In genomic region chr15:65377105-65377975, GRCh38 we compare ENCODE assay signal across 8 cellular contexts. TPM values are rescaled to one million over a fixed set of nuclear protein-coding genes. Genes with fewer than 3 reads are reported as not detected.
DNase-seq lines count a peak whose midpoint lies in the region; ATAC-seq and TF ChIP-seq lines count a peak whose summit lies in the region.

No MANE protein-coding gene starts in this region.

- H3K27ac ChIP-seq in HCT116 (ENCODE audit: low read depth, low read length) (no peak overlapping the region; the same call in 1 of the 2 replicates), gastrocnemius medialis (no peak overlapping the region)

- CTCF ChIA-PET in AG04449 (lab: Yijun Ruan, JAX) (interaction anchor here (0.7 to 23.4 kb wide), 4 partner anchors 9 to 58 kb away, joined by 3 to 652 read pairs (median 148); no protein-coding TSS in a partner anchor), HCT116 (lab: Charles Lee) (no interaction called here), GM10248 (lab: Yijun Ruan, JAX) (interaction anchor here (1.6 kb wide), 1 partner anchor 8 kb away, joined by 9 read pairs; no protein-coding TSS in a partner anchor)

- peaks cover 5% of the 10 kb centered on the region; the same call in 1 of the 2 replicates for H3K27me3 ChIP-seq in HCT116 (ENCODE audit: insufficient read depth, low read length)
- peaks cover 44% of the 10 kb centered on the region for H3K27me3 ChIP-seq in iPS-15b (ENCODE audit: control insufficient read depth, insufficient read depth, low read length)
- H3K27me3 ChIP-seq in gastrocnemius medialis, result peaks cover 8 to 29% (median 22%) of the 10 kb centered on the region in 3 donors

- ATAC-seq in HCT116 (peak; percentile 71), gastrocnemius medialis (peak; percentile 36 to 61), HG03025 (IDR thresholded peaks at IDR 0.05; ENCODE audit: low FRiP score, unreplicated experiment) (no peak)

- RAD21 ChIA-PET in HCT116 (lab: Charles Lee; ENCODE audit: low non-redundant PET in 1 of 2, low total read pairs in 2 of 2, uncharacterized antibody in 2 of 2, unreplicated experiment in 2 of 2), result no interaction called here

- no peak for TF ChIP-seq RAD21 in HCT116 (IDR thresholded peaks at IDR 0.05; ENCODE audit: low read depth)

- 0 out of 2 replicates have a peak overlapping the region, but pooled peaks have one; percentile 8 for H3K9ac ChIP-seq in HCT116 (ENCODE audit: low read length)
- peak overlapping the region; percentile 28 for H3K9ac ChIP-seq in iPS-15b (ENCODE audit: low read depth, low read length)

- TF ChIP-seq POLR2A in HCT116 (IDR thresholded peaks at IDR 0.05; ENCODE audit: borderline replicate concordance, extremely low read depth, insufficient read depth, insufficient read length) (no peak), gastrocnemius medialis (IDR thresholded peaks at IDR 0.05) (no peak)

- in situ Hi-C loops in gastrocnemius medialis (cut with MboI; ENCODE audit: low sequenced_read_pairs in 4 of 4), result no loop called here

- H4K20me1 ChIP-seq in HCT116 (ENCODE audit: insufficient read depth), result no peaks in the 10 kb centered on the region

- intact Hi-C loops in HCT116 (cut with micrococcal nuclease), result no loop called here
- intact Hi-C loops in gastrocnemius medialis (cut with DNase I; ENCODE audit: low total_unique reads), result no loop called here

- H3K4me3 ChIP-seq in AG04449 (ENCODE audit: low read depth, low read length) (peak overlapping the region; percentile 56), HCT116 (replicated peaks in 1 of 2; ENCODE audit: low read depth in 1 of 2, low read length in 2 of 2) (peak overlapping the region; percentile 31 to 53), iPS-15b (ENCODE audit: low read depth, low read length) (peak overlapping the region; percentile 83), gastrocnemius medialis (peak overlapping the region; percentile 58 to 72 (median 64))

- H3K4me1 ChIP-seq in HCT116 (ENCODE audit: control insufficient read depth in 1 of 2, insufficient read depth in 2 of 2, low read length in 2 of 2) (peaks cover 0 to 5% of the 10 kb centered on the region in 2 experiments; a peak in 1 of 4 replicates), iPS-15b (ENCODE audit: control insufficient read depth, insufficient read depth, low read length) (peaks cover 3% of the 10 kb centered on the region), gastrocnemius medialis (peaks cover 8 to 15% of the 10 kb centered on the region in 2 donors)

- POLR2A ChIA-PET in AG04449 (lab: Yijun Ruan, JAX), result interaction anchor here (0.8 to 1.0 kb wide), 2 partner anchors 57 to 73 kb away, joined by 4 to 5 read pairs; partner anchors contain the start of gene RNU5B-1
- POLR2A ChIA-PET in HCT116 (lab: Charles Lee), result no interaction called here
- POLR2A ChIA-PET in GM10248 (lab: Yijun Ruan, JAX), result no interaction called here

- no peaks in the 10 kb centered on the region for H3K79me2 ChIP-seq in HCT116 (ENCODE audit: insufficient read depth, low read length)

- no TSS peak for BruUV-seq in HCT116 (replicated peaks; lab: Mats Ljungman, UMichigan)

- H3K4me2 ChIP-seq in HCT116 (ENCODE audit: low read length), result peak overlapping the region; percentile 67

- H3K36me3 ChIP-seq in HCT116 (ENCODE audit: control insufficient read depth in 1 of 2, insufficient read depth in 2 of 2, low read length in 2 of 2) (no peaks in the 10 kb centered on the region), iPS-15b (ENCODE audit: control insufficient read depth, insufficient read depth, low read length) (peaks cover 3% of the 10 kb centered on the region), gastrocnemius medialis (no peaks in the 10 kb centered on the region)

- H3K9me3 ChIP-seq in HCT116 (ENCODE audit: control insufficient read depth in 1 of 2, insufficient read depth in 1 of 2, low read depth in 1 of 2, low read length in 2 of 2) (no peaks in the 10 kb centered on the region), iPS-15b (ENCODE audit: control insufficient read depth, insufficient read depth, low read length) (no peaks in the 10 kb centered on the region), gastrocnemius medialis (no peaks in the 10 kb centered on the region)

- no peak overlapping the region for H2AFZ ChIP-seq in HCT116 (ENCODE audit: low read depth, low read length, poor library complexity, severe bottlenecking)

- TF ChIP-seq CTCF in AG04449 (IDR thresholded peaks at IDR 0.05; ENCODE audit: insufficient read depth, low read length, missing control alignments) (no peak), HCT116 (IDR thresholded peaks at IDR 0.05 in 2 of 3, conservative IDR thresholded peaks at IDR 0.05 in 1 of 3; ENCODE audit: borderline replicate concordance in 1 of 3, insufficient read depth in 1 of 3, low read depth in 2 of 3, low read length in 2 of 3) (no peak), gastrocnemius medialis (IDR thresholded peaks at IDR 0.05 in 4 of 5, conservative IDR thresholded peaks at IDR 0.05 in 1 of 5) (no peak), GM10248 (IDR thresholded peaks at IDR 0.05; ENCODE audit: control extremely low read depth, extremely low read depth, low read depth, missing control alignments) (no peak)

- DNase-seq in AG04449 (ENCODE audit: low read depth, low spot score), result no peak
- DNase-seq in HCT116 (ENCODE audit: low read depth, low spot score), result no peak
- DNase-seq in anterior cingulate cortex (lab: John Stamatoyannopoulos, UW), result peak in 39 of 58 donors; percentile 11 to 69 (median 40)
- no peak for DNase-seq in gastrocnemius medialis
- DNase-seq in GM10248 (ENCODE audit: extremely low spot score), result no peak
- DNase-seq in NCI-H1092 (lab: John Stamatoyannopoulos, UW), result no peak

- no peaks in the 10 kb centered on the region for H3K9me2 ChIP-seq in HCT116 (ENCODE audit: insufficient read depth)

TF ChIP-seq in HCT116, 20 proteins besides CTCF, POLR2A, EP300 and RAD21:
- TF ChIP-seq, protein P1, sequence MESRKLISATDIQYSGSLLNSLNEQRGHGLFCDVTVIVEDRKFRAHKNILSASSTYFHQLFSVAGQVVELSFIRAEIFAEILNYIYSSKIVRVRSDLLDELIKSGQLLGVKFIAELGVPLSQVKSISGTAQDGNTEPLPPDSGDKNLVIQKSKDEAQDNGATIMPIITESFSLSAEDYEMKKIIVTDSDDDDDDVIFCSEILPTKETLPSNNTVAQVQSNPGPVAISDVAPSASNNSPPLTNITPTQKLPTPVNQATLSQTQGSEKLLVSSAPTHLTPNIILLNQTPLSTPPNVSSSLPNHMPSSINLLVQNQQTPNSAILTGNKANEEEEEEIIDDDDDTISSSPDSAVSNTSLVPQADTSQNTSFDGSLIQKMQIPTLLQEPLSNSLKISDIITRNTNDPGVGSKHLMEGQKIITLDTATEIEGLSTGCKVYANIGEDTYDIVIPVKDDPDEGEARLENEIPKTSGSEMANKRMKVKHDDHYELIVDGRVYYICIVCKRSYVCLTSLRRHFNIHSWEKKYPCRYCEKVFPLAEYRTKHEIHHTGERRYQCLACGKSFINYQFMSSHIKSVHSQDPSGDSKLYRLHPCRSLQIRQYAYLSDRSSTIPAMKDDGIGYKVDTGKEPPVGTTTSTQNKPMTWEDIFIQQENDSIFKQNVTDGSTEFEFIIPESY (IDR thresholded peaks at IDR 0.05; ENCODE audit: extremely low read depth, insufficient replicate concordance, low read length), result no peak
- no peak for TF ChIP-seq TCF7L2 (IDR thresholded peaks at IDR 0.05; ENCODE audit: borderline replicate concordance, extremely low read depth, insufficient read depth, insufficient read length)
- no peak for TF ChIP-seq EZH2 (IDR thresholded peaks at IDR 0.05)
- no peak for TF ChIP-seq POLR2AphosphoS5 (IDR thresholded peaks at IDR 0.05; ENCODE audit: low read depth, low read length)
- TF ChIP-seq YY1 (IDR thresholded peaks at IDR 0.05; ENCODE audit: extremely low read depth, insufficient replicate concordance, low read depth, low read length), result no peak
- TF ChIP-seq ZFX (IDR thresholded peaks at IDR 0.05), result no peak
- TF ChIP-seq ELF1 (IDR thresholded peaks at IDR 0.05; ENCODE audit: borderline replicate concordance, low read depth), result no peak
- no peak for TF ChIP-seq SRF (IDR thresholded peaks at IDR 0.05; ENCODE audit: low read depth)
- no peak for TF ChIP-seq ATF3 (IDR thresholded peaks at IDR 0.05)
- no peak for TF ChIP-seq CEBPB (IDR thresholded peaks at IDR 0.05; ENCODE audit: low read depth)
- no peak for TF ChIP-seq ZNF274 (IDR thresholded peaks at IDR 0.05; ENCODE audit: low read depth, low read length)
- no peak for TF ChIP-seq FOSL1 (IDR thresholded peaks at IDR 0.05; ENCODE audit: low read depth)

RNA-seq across cellular contexts. Expression of gene IGDCC3, which starts 0.5 kb away (rescaled TPM):
- total RNA-seq in HCT116 (2021; ENCODE audit: unreplicated experiment) (0.44 TPM), gastrocnemius medialis (not detected)
- polyA plus RNA-seq in HCT116 (2012), result 0.15 and 0.16 TPM in 2 replicates

RNA-seq across cellular contexts. Expression of gene IGDCC4, which starts 45.4 kb away (rescaled TPM):
- total RNA-seq in HCT116 (2021; ENCODE audit: unreplicated experiment) (1.2 TPM), gastrocnemius medialis (1 to 10 TPM; 2.3 to 7.4 (median 2.8) TPM)
- polyA plus RNA-seq in HCT116 (2012), result 0.42 and 0.57 TPM in 2 replicates

Comparison
In these comparisons a context has a peak if more than half of its experiments do, and no peak if none do; other contexts are left out.
1. DNase-seq: peak in anterior cingulate cortex (39 of 58); none in AG04449 (single experiment), HCT116 (single experiment), gastrocnemius medialis (0 of 2), GM10248 (single experiment) and NCI-H1092 (single experiment).
2. Peak in every context shown above with its lines, with median percentiles within 50 percentile points of each other: H3K4me3 ChIP-seq.